8 cellular contexts compared by ENCODE assay signal in the genomic region with DNA sequence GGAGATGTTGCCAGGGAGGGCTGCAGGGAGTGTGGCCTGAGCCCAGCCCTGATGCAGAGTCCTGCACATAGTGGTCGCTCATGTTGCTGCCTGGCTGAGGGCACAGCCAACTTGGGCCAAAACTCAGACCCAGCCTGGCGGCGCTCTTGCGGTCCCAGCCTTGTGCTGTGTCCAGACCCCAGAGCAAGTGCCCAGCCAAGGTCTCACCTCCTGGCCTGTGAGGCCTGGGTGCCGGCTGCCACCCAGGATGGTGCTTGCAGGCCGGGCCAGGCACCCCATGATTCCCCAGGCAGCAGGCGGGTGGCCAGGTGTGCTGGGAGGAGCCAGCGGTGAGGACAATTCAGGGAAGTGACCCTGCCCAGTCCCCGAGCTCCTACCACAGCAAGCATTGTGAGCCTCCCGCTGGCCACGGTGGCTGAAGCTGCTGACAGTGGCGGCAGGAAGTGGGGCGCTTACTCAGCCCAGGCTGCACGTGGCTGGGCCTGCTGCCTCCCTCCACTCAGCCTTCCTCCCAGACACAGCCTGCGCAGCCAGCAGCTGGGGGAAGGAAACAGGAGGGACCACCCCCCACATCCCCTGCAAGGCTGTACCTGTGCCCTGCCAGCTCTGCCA. TPM values are rescaled to one million over a fixed set of nuclear protein-coding genes. Genes with fewer than 3 reads are reported as not detected.
DNase-seq lines count a peak whose midpoint lies in the region; ATAC-seq and TF ChIP-seq lines count a peak whose summit lies in the region.

No MANE protein-coding gene starts in this region.

- peaks cover 0 to 17% of the 10 kb centered on the region in 2 donors for H3K4me1 Mint-ChIP-seq in natural killer cell

- ATAC-seq in natural killer cell (peak; percentile 74 to 98 (median 94)), GM21529 (IDR thresholded peaks at IDR 0.05; ENCODE audit: unreplicated experiment) (no peak), HG03432 (IDR thresholded peaks at IDR 0.05; ENCODE audit: unreplicated experiment) (no peak)

- in situ Hi-C loops in G401 (cut with HindIII; ENCODE audit: low sequenced_read_pairs) = no loop called here

- H3K4me3 Mint-ChIP-seq in natural killer cell = no peak overlapping the region

- no peak for TF ChIP-seq CTCF in natural killer cell (IDR thresholded peaks at IDR 0.05)

- H3K9me3 Mint-ChIP-seq in natural killer cell = no peaks in the 10 kb centered on the region

- intact Hi-C loops in natural killer cell (cut with micrococcal nuclease) = no loop called here

- no peaks in the 10 kb centered on the region for H3K27me3 Mint-ChIP-seq in natural killer cell (ENCODE audit: low read depth in 2 of 2)

- H3K27ac Mint-ChIP-seq in natural killer cell = no peak overlapping the region

- H3K36me3 Mint-ChIP-seq in natural killer cell = no peaks in the 10 kb centered on the region

- DNase-seq in DMS153 treated with DMSO at 0.1 percent for 48 hours (lab: John Stamatoyannopoulos, UW; ENCODE audit: unreplicated experiment) (peak; percentile 9), NCI-H69 (lab: John Stamatoyannopoulos, UW) (peak; percentile 70), dermis microvascular lymphatic vessel endothelial cell (ENCODE audit: low read depth in 2 of 2) (peak; percentile 74 to 95), natural killer cell (peak; percentile 33), NCI-H510A (lab: John Stamatoyannopoulos, UW) (no peak), G401 (ENCODE audit: low spot score) (no peak)

RNA-seq across cellular contexts. Expression of a gene that starts 17.7 kb away (rescaled TPM):
- total RNA-seq in dermis microvascular lymphatic vessel endothelial cell (34.1 and 44.8 TPM in 2 replicates), natural killer cell (under 1 TPM in 2 of 3 donors, not detected in 1; 0.33 to 0.34 TPM)
- total RNA-seq in G401 (2014; rRNA removed; shearing (Covaris generic)) = 1.8 and 3.9 TPM in 2 replicates

RNA-seq across cellular contexts. Expression of a gene that starts 29.6 kb away (rescaled TPM):
- 37.2 and 70.8 TPM in 2 replicates for total RNA-seq in dermis microvascular lymphatic vessel endothelial cell
- total RNA-seq in natural killer cell = 10 to 100 TPM; 22.2 to 45.1 (median 31.2) TPM
- 48.6 and 88.4 TPM in 2 replicates for total RNA-seq in G401 (2014; rRNA removed; shearing (Covaris generic))

RNA-seq across cellular contexts. Expression of a gene that starts 50.0 kb away (rescaled TPM):
- total RNA-seq in dermis microvascular lymphatic vessel endothelial cell (5.6 and 6.6 TPM in 2 replicates), natural killer cell (1 to 10 TPM; 1.9 to 7.9 (median 2.9) TPM)
- 31.0 and 33.7 TPM in 2 replicates for total RNA-seq in G401 (2014; rRNA removed; shearing (Covaris generic))

Comparison
In these comparisons a context has a peak if more than half of its experiments do, and no peak if none do; other contexts are left out.
1. DNase-seq: peak in DMS153 treated with DMSO at 0.1 percent for 48 hours (single experiment), NCI-H69 (single experiment), dermis microvascular lymphatic vessel endothelial cell (2 of 2) and natural killer cell (single experiment); none in NCI-H510A (single experiment) and G401 (single experiment).
2. ATAC-seq: peak in natural killer cell (3 of 3); none in GM21529 (single experiment) and HG03432 (single experiment).